In genomic region chr4:71847300-71847699, GRCh38 we compare ENCODE assay signal across 34 cellular contexts.
"Had no signal": no experiment of that assay in that cellular context is flagged by ENCODE, and none has a peak within 500 bp of the region (broad histone marks: within the 10 kb centered on the region; RNA-seq: fewer than 3 reads in every experiment).

No MANE protein-coding gene starts in this region.

- H3K27ac ChIP-seq: ascending aorta, cardiac muscle cell, VCaP had no signal

- H3K4me1 ChIP-seq: ascending aorta had no signal

- H3K27me3 Mint-ChIP-seq: activated B cell treated with CpG ODN at 0.5 μM for 24 hours; activated CD4-positive, alpha-beta memory T cell treated with anti-CD3 and anti-CD28 coated beads, Interleukin-2, amount 10 ng/mL, durations not matched to agents 7 days and 5 days; activated CD4-positive, alpha-beta T cell treated with anti-CD3 and anti-CD28 coated beads, Interleukin-2, amount 10 ng/mL, durations not matched to agents 7 days and 5 days; activated CD8-positive, alpha-beta memory T cell treated with anti-CD3 and anti-CD28 coated beads, Interleukin-2, amount 10 ng/mL, durations not matched to agents 7 days and 5 days; activated naive CD4-positive, alpha-beta T cell treated with anti-CD3 and anti-CD28 coated beads, Interleukin-2, amount 10 ng/mL, durations not matched to agents 7 days and 5 days; activated naive CD8-positive, alpha-beta T cell; activated naive CD8-positive, alpha-beta T cell treated with anti-CD3 and anti-CD28 coated beads, Interleukin-2, amount 10 ng/mL, durations not matched to agents 7 days and 5 days; activated naive CD8-positive, alpha-beta T cell treated with anti-CD3 and anti-CD28 coated beads, Interleukin-2, amount 50 U/mL, for 24 hours; activated T-cell treated with anti-CD3 and anti-CD28 coated beads, Interleukin-2, amount 50 U/mL, for 24 hours; brain; central memory CD8-positive, alpha-beta T cell had no signal

- H3K4me3 Mint-ChIP-seq: activated B cell treated with CpG ODN at 0.5 μM for 24 hours; activated CD4-positive, alpha-beta memory T cell treated with anti-CD3 and anti-CD28 coated beads, Interleukin-2, amount 10 ng/mL, durations not matched to agents 7 days and 5 days; activated CD4-positive, alpha-beta T cell treated with anti-CD3 and anti-CD28 coated beads, Interleukin-2, amount 10 ng/mL, durations not matched to agents 7 days and 5 days; activated CD8-positive, alpha-beta memory T cell treated with anti-CD3 and anti-CD28 coated beads, Interleukin-2, amount 10 ng/mL, durations not matched to agents 7 days and 5 days; activated CD8-positive, alpha-beta T cell treated with anti-CD3 and anti-CD28 coated beads, Interleukin-2, amount 10 ng/mL, durations not matched to agents 7 days and 5 days; activated naive CD4-positive, alpha-beta T cell treated with anti-CD3 and anti-CD28 coated beads, Interleukin-2, amount 10 ng/mL, durations not matched to agents 7 days and 5 days; activated naive CD8-positive, alpha-beta T cell; activated naive CD8-positive, alpha-beta T cell treated with anti-CD3 and anti-CD28 coated beads, Interleukin-2, amount 10 ng/mL, durations not matched to agents 7 days and 5 days; activated naive CD8-positive, alpha-beta T cell treated with anti-CD3 and anti-CD28 coated beads, Interleukin-2, amount 50 U/mL, for 24 hours; activated T-cell treated with anti-CD3 and anti-CD28 coated beads, Interleukin-2, amount 50 U/mL, for 24 hours; brain; central memory CD8-positive, alpha-beta T cell; T-helper 1 cell treated with Interleukin-12 subunit alpha and Interleukin-12 subunit beta and Interleukin-4 antibody, amounts not matched to agents 30 μg/mL and 1 μg/mL, for 36 hours; T-helper 2 cell treated with Interferon-gamma antibody and Interleukin-4, amounts not matched to agents 5 μg/mL and 100 μg/mL, for 36 hours had no signal

- H3K4me3 ChIP-seq: ascending aorta, cardiac muscle cell had no signal

- DNase-seq: activated B cell treated with CpG ODN at 0.5 μM for 24 hours; activated CD4-positive, alpha-beta memory T cell treated with anti-CD3 and anti-CD28 coated beads, Interleukin-2, amount 10 ng/mL, durations not matched to agents 7 days and 5 days; activated CD4-positive, alpha-beta T cell treated with anti-CD3 and anti-CD28 coated beads for 4 hours; activated CD4-positive, alpha-beta T cell treated with anti-CD3 and anti-CD28 coated beads, Interleukin-2, amount 10 ng/mL, durations not matched to agents 7 days and 5 days; activated CD4-positive, alpha-beta T cell treated with anti-CD3 and anti-CD28 coated beads, Interleukin-2, amount 50 U/mL, for 48 hours; activated CD4-positive, CD25-positive, alpha-beta regulatory T cell treated with anti-CD3 and anti-CD28 coated beads, Interleukin-2, amount 50 U/mL, for 72 hours; activated CD8-positive, alpha-beta memory T cell treated with anti-CD3 and anti-CD28 coated beads for 24 hours; activated CD8-positive, alpha-beta memory T cell treated with anti-CD3 and anti-CD28 coated beads, Interleukin-2, amount 10 ng/mL, durations not matched to agents 7 days and 5 days; activated CD8-positive, alpha-beta memory T cell treated with anti-CD3 and anti-CD28 coated beads, Interleukin-2, amount 50 U/mL, for 48 hours; activated CD8-positive, alpha-beta T cell treated with anti-CD3 and anti-CD28 coated beads, Interleukin-2, amount 10 ng/mL, durations not matched to agents 7 days and 5 days; activated effector memory CD4-positive, alpha-beta T cell treated with Interleukin-2 at 50 U/mL for 16 hours; activated gamma-delta T cell; activated naive CD4-positive, alpha-beta T cell treated with anti-CD3 and anti-CD28 coated beads, Interleukin-2, amount 10 ng/mL, durations not matched to agents 7 days and 5 days; activated naive CD4-positive, alpha-beta T cell treated with Interleukin-2 at 50 U/mL for 16 hours; activated naive CD8-positive, alpha-beta T cell treated with anti-CD3 and anti-CD28 coated beads, Interleukin-2, amount 10 ng/mL, durations not matched to agents 7 days and 5 days; activated naive CD8-positive, alpha-beta T cell treated with anti-CD3 and anti-CD28 coated beads, Interleukin-2, amount 50 U/mL, for 24 hours; activated T-cell treated with anti-CD3 and anti-CD28 coated beads, Interleukin-2, amount 50 U/mL, for 24 hours; activated T-cell treated with anti-CD3 and anti-CD28 coated beads, Interleukin-2, amount 50 U/mL, for 48 hours; amygdala; anterior cingulate cortex; caudate nucleus; cerebellar nuclear complex; T-helper 1 cell; T-helper 2 cell; T-helper 9 cell had no signal

- H3K27me3 ChIP-seq: ascending aorta, cardiac muscle cell had no signal

- ATAC-seq: activated CD8-positive, alpha-beta memory T cell treated with anti-CD3 and anti-CD28 coated beads, Interleukin-2, amount 10 ng/mL, durations not matched to agents 7 days and 5 days; activated CD8-positive, alpha-beta T cell treated with anti-CD3 and anti-CD28 coated beads, Interleukin-2, amount 10 ng/mL, durations not matched to agents 7 days and 5 days; activated naive CD8-positive, alpha-beta T cell treated with anti-CD3 and anti-CD28 coated beads, Interleukin-2, amount 50 U/mL, for 24 hours had no signal

- H3K36me3 Mint-ChIP-seq: activated CD8-positive, alpha-beta memory T cell treated with anti-CD3 and anti-CD28 coated beads, Interleukin-2, amount 10 ng/mL, durations not matched to agents 7 days and 5 days; activated naive CD4-positive, alpha-beta T cell treated with anti-CD3 and anti-CD28 coated beads, Interleukin-2, amount 10 ng/mL, durations not matched to agents 7 days and 5 days; activated naive CD8-positive, alpha-beta T cell; activated naive CD8-positive, alpha-beta T cell treated with anti-CD3 and anti-CD28 coated beads, Interleukin-2, amount 10 ng/mL, durations not matched to agents 7 days and 5 days; brain had no signal

- H3K9me3 ChIP-seq: ascending aorta had no signal

- H3K36me3 ChIP-seq: ascending aorta, cardiac muscle cell had no signal

- H3K27ac Mint-ChIP-seq: activated B cell treated with CpG ODN at 0.5 μM for 24 hours; activated CD4-positive, alpha-beta memory T cell treated with anti-CD3 and anti-CD28 coated beads, Interleukin-2, amount 10 ng/mL, durations not matched to agents 7 days and 5 days; activated CD4-positive, alpha-beta T cell treated with anti-CD3 and anti-CD28 coated beads, Interleukin-2, amount 10 ng/mL, durations not matched to agents 7 days and 5 days; activated CD8-positive, alpha-beta memory T cell treated with anti-CD3 and anti-CD28 coated beads, Interleukin-2, amount 10 ng/mL, durations not matched to agents 7 days and 5 days; activated CD8-positive, alpha-beta T cell treated with anti-CD3 and anti-CD28 coated beads, Interleukin-2, amount 10 ng/mL, durations not matched to agents 7 days and 5 days; activated naive CD4-positive, alpha-beta T cell treated with anti-CD3 and anti-CD28 coated beads, Interleukin-2, amount 10 ng/mL, durations not matched to agents 7 days and 5 days; activated naive CD8-positive, alpha-beta T cell; activated naive CD8-positive, alpha-beta T cell treated with anti-CD3 and anti-CD28 coated beads, Interleukin-2, amount 10 ng/mL, durations not matched to agents 7 days and 5 days; activated naive CD8-positive, alpha-beta T cell treated with anti-CD3 and anti-CD28 coated beads, Interleukin-2, amount 50 U/mL, for 24 hours; activated T-cell treated with anti-CD3 and anti-CD28 coated beads, Interleukin-2, amount 50 U/mL, for 24 hours; activated T-helper 2 cell treated with anti-CD3 and anti-CD28 coated beads, Interferon-gamma antibody, Interleukin-2, Interleukin-4, amounts not matched to agents 10 μg/mL and 5 μg/mL and 100 μg/mL, durations not matched to agents 14 hours and 24 hours and 36 hours; brain; T-helper 1 cell treated with Interleukin-12 subunit alpha and Interleukin-12 subunit beta and Interleukin-4 antibody, amounts not matched to agents 30 μg/mL and 1 μg/mL, for 36 hours; T-helper 2 cell treated with Interferon-gamma antibody and Interleukin-4, amounts not matched to agents 5 μg/mL and 100 μg/mL, for 36 hours had no signal

- H3K9me3 Mint-ChIP-seq: activated CD4-positive, alpha-beta memory T cell treated with anti-CD3 and anti-CD28 coated beads, Interleukin-2, amount 10 ng/mL, durations not matched to agents 7 days and 5 days; activated CD4-positive, alpha-beta T cell treated with anti-CD3 and anti-CD28 coated beads, Interleukin-2, amount 10 ng/mL, durations not matched to agents 7 days and 5 days; activated naive CD4-positive, alpha-beta T cell treated with anti-CD3 and anti-CD28 coated beads, Interleukin-2, amount 10 ng/mL, durations not matched to agents 7 days and 5 days; activated naive CD8-positive, alpha-beta T cell treated with anti-CD3 and anti-CD28 coated beads, Interleukin-2, amount 50 U/mL, for 24 hours; activated T-cell treated with anti-CD3 and anti-CD28 coated beads, Interleukin-2, amount 50 U/mL, for 24 hours; activated T-helper 2 cell treated with anti-CD3 and anti-CD28 coated beads, Interferon-gamma antibody, Interleukin-2, Interleukin-4, amounts not matched to agents 10 μg/mL and 5 μg/mL and 100 μg/mL, durations not matched to agents 14 hours and 24 hours and 36 hours; T-helper 1 cell treated with Interleukin-12 subunit alpha and Interleukin-12 subunit beta and Interleukin-4 antibody, amounts not matched to agents 30 μg/mL and 1 μg/mL, for 36 hours; T-helper 2 cell treated with Interferon-gamma antibody and Interleukin-4, amounts not matched to agents 5 μg/mL and 100 μg/mL, for 36 hours had no signal

- H3K4me1 Mint-ChIP-seq: activated B cell treated with CpG ODN at 0.5 μM for 24 hours; activated CD4-positive, alpha-beta memory T cell treated with anti-CD3 and anti-CD28 coated beads, Interleukin-2, amount 10 ng/mL, durations not matched to agents 7 days and 5 days; activated CD4-positive, alpha-beta T cell treated with anti-CD3 and anti-CD28 coated beads, Interleukin-2, amount 10 ng/mL, durations not matched to agents 7 days and 5 days; activated CD8-positive, alpha-beta memory T cell treated with anti-CD3 and anti-CD28 coated beads, Interleukin-2, amount 10 ng/mL, durations not matched to agents 7 days and 5 days; activated naive CD4-positive, alpha-beta T cell treated with anti-CD3 and anti-CD28 coated beads, Interleukin-2, amount 10 ng/mL, durations not matched to agents 7 days and 5 days; activated naive CD8-positive, alpha-beta T cell treated with anti-CD3 and anti-CD28 coated beads, Interleukin-2, amount 10 ng/mL, durations not matched to agents 7 days and 5 days; activated naive CD8-positive, alpha-beta T cell treated with anti-CD3 and anti-CD28 coated beads, Interleukin-2, amount 50 U/mL, for 24 hours; brain; central memory CD8-positive, alpha-beta T cell had no signal
